Comparison of ENCODE assay signal across 31 cellular contexts in the genomic region with DNA sequence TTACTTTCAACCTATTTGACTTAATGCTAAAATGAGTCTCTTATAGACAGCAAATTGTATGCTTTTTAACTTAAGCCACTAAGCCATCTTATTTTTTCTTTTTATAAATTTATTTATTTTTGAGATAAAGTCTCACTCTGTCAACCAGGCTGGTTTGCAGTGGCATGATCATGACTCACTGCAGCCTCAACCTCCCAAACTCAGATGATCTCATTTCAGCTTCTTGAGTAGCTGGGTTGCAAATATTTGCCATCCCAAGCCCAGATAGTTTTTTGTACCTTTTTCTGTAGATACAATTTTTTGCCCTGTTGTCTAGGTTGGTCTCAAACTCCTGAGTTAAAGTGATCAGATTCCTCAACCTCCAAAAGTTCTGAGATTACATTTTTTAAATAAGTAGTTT. TPM values are rescaled to one million over a fixed set of nuclear protein-coding genes. Genes with fewer than 3 reads are reported as not detected.
DNase-seq lines count a peak whose midpoint lies in the region; ATAC-seq, FAIRE-seq and TF ChIP-seq lines count a peak whose summit lies in the region.
"Had no signal": no experiment of that assay in that cellular context is flagged by ENCODE, and none has a peak within 500 bp of the region (broad histone marks: within the 10 kb centered on the region; RNA-seq: fewer than 3 reads in every experiment).

No MANE protein-coding gene starts in this region.

- intact Hi-C loops in kidney (cut with DNase I): no loop called here

- ATAC-seq in HG02642 (IDR thresholded peaks at IDR 0.05; ENCODE audit: poor library complexity, unreplicated experiment): no peak
- ATAC-seq: body of pancreas; left cardiac atrium; naive thymus-derived CD4-positive, alpha-beta T cell; Right ventricle myocardium inferior; stimulated activated naive B cell treated with anti-CD40 and anti-IgM and Interleukin-4, amounts not matched to agents 10 μg/mL and 1 μg/mL and 100 μg/mL, for 72 hours; WTC11 had no signal

- no peaks in the 10 kb centered on the region for H3K4me1 ChIP-seq in kidney (ENCODE audit: control insufficient read depth in 1 of 2, insufficient read depth in 1 of 2, low read depth in 1 of 2, low read length in 2 of 2)
- H3K4me1 ChIP-seq in tibial nerve: no peaks in the 10 kb centered on the region
- H3K4me1 ChIP-seq: BE2C, body of pancreas, HAP-1, right atrium auricular region, suprapubic skin had no signal

- H3K9me3 ChIP-seq in kidney (ENCODE audit: control insufficient read depth in 1 of 2, low read length in 2 of 2) (no peaks in the 10 kb centered on the region), tibial nerve (peaks cover 0 to 21% (median 0%) of the 10 kb centered on the region in 4 donors)
- H3K9me3 ChIP-seq: BE2C, body of pancreas, HAP-1 had no signal

- H3K27me3 ChIP-seq in tibial nerve: no peaks in the 10 kb centered on the region
- H3K27me3 ChIP-seq: BE2C, body of pancreas, right atrium auricular region, suprapubic skin had no signal

- no peak overlapping the region for H3K9ac ChIP-seq in kidney (ENCODE audit: low read length in 2 of 2)

- TF ChIP-seq POLR2A in tibial nerve (IDR thresholded peaks at IDR 0.05): no peak

- no peak for TF ChIP-seq EP300 in tibial nerve (IDR thresholded peaks at IDR 0.05)

- DNase-seq in Daoy (ENCODE audit: low read depth): peak; percentile 5
- DNase-seq in RCC 7860 (ENCODE audit: low spot score): no peak
- DNase-seq in kidney: no peak
- DNase-seq in NCI-H2171 (lab: John Stamatoyannopoulos, UW): no peak
- DNase-seq in tibial nerve (ENCODE audit: low spot score in 2 of 2): no peak
- DNase-seq in SW480 (ENCODE audit: low spot score): no peak
- DNase-seq: activated CD4-positive, alpha-beta T cell treated with anti-CD3 and anti-CD28 coated beads, Interleukin-2, amount 50 U/mL, for 48 hours; activated naive CD8-positive, alpha-beta T cell treated with anti-CD3 and anti-CD28 coated beads for 36 hours; BE2C; body of pancreas; COR-L47; DMS79; effector CD8-positive, alpha-beta T cell; Karpas-422; left cardiac atrium; mesendoderm; naive thymus-derived CD4-positive, alpha-beta T cell; NCI-H1048; NCI-H187 treated with DMSO at 0.1 percent for 48 hours; NCI-H2227 treated with DMSO at 0.1 percent for 48 hours; stimulated activated CD4-positive, alpha-beta T cell treated with anti-CD3 and anti-CD28 coated beads, Interleukin-4, amount 100 ng/mL, for 24 hours; stimulated activated naive B cell treated with anti-CD40 and anti-IgM and Interleukin-4, amounts not matched to agents 10 μg/mL and 1 μg/mL and 100 μg/mL, for 72 hours; T1000 had no signal

- H3K27ac ChIP-seq in kidney (ENCODE audit: low read depth in 2 of 2, low read length in 2 of 2) (no peak overlapping the region), tibial nerve (no peak overlapping the region)
- H3K27ac ChIP-seq: body of pancreas, right atrium auricular region, suprapubic skin had no signal

- H3K4me3 ChIP-seq in kidney (ENCODE audit: low read length in 2 of 2): no peak overlapping the region
- H3K4me3 ChIP-seq in tibial nerve: no peak overlapping the region
- H3K4me3 ChIP-seq: body of pancreas, HAP-1, right atrium auricular region, suprapubic skin had no signal

- FAIRE-seq in RCC 7860 (lab: Jason Lieb, UNC): peak; percentile 49
- FAIRE-seq in endometrium (lab: Jason Lieb, UNC): peak; percentile 18
- peak; percentile 17 for FAIRE-seq in kidney (lab: Jason Lieb, UNC)
- FAIRE-seq: colon had no signal

- TF ChIP-seq CTCF in kidney (IDR thresholded peaks at IDR 0.05; ENCODE audit: borderline replicate concordance, extremely low read depth, insufficient read depth): no peak
- TF ChIP-seq CTCF in tibial nerve (IDR thresholded peaks at IDR 0.05): no peak

- H3K36me3 ChIP-seq in kidney (ENCODE audit: control insufficient read depth in 1 of 2, insufficient read depth in 2 of 2, low read length in 2 of 2): no peaks in the 10 kb centered on the region
- peaks cover 0 to 75% (median 0%) of the 10 kb centered on the region in 3 donors for H3K36me3 ChIP-seq in tibial nerve
- H3K36me3 ChIP-seq: HAP-1, right atrium auricular region had no signal

RNA-seq across cellular contexts. Expression of a gene that starts 27.1 kb away (rescaled TPM):
- total RNA-seq in Daoy (2014; rRNA removed; shearing (Covaris generic)): 14.6 and 18.1 TPM in 2 replicates
- total RNA-seq in kidney (8.8 TPM), tibial nerve (1 to 10 TPM; 1.8 to 9.8 (median 5.0) TPM)
- 2.0 TPM for polyA plus RNA-seq in kidney (ENCODE audit: insufficient read depth, low read depth, low replicate concordance)

RNA-seq across cellular contexts. Expression of a gene that starts 32.7 kb away (rescaled TPM):
- 1.7 and 3.8 TPM in 2 replicates for total RNA-seq in Daoy (2014; rRNA removed; shearing (Covaris generic))
- total RNA-seq in kidney (17.2 TPM), tibial nerve (10 to 100 TPM in 3 of 4 donors, 1 to 10 TPM in 1; 5.9 to 20.4 (median 15.6) TPM)
- polyA plus RNA-seq in kidney (ENCODE audit: insufficient read depth, low read depth, low replicate concordance): 4.2 TPM
